8 cellular contexts compared by ENCODE assay signal in genomic region chr6:166955121-166955864, GRCh38. TPM values are rescaled to one million over a fixed set of nuclear protein-coding genes. Genes with fewer than 3 reads are reported as not detected.
DNase-seq lines count a peak whose midpoint lies in the region; ATAC-seq and TF ChIP-seq lines count a peak whose summit lies in the region.

No MANE protein-coding gene starts in this region.

- H2AFZ ChIP-seq in SK-N-SH (ENCODE audit: low read depth), result peak overlapping the region; percentile 93; the same call in 1 of the 2 replicates

- H3K79me2 ChIP-seq in SK-N-SH (ENCODE audit: insufficient read depth), result no peaks in the 10 kb centered on the region

- peaks cover 76% of the 10 kb centered on the region for H3K4me1 Mint-ChIP-seq in central memory CD8-positive, alpha-beta T cell

- no peaks in the 10 kb centered on the region for H3K9me2 ChIP-seq in SK-N-SH

- peak overlapping the region; percentile 92 for H3K4me2 ChIP-seq in SK-N-SH

- peak overlapping the region; percentile 79 for H3K27ac Mint-ChIP-seq in central memory CD8-positive, alpha-beta T cell (ENCODE audit: low read depth)

- H3K36me3 ChIP-seq in SK-N-SH (replicated peaks in 1 of 2; ENCODE audit: control insufficient read depth in 1 of 2, insufficient read depth in 2 of 2, low read length in 1 of 2), result peaks cover 0 to 7% of the 10 kb centered on the region in 2 experiments
- H3K36me3 ChIP-seq in subcutaneous abdominal adipose tissue (ENCODE audit: control insufficient read depth in 5 of 5, insufficient read depth in 5 of 5, low read length in 5 of 5), result no peaks in the 10 kb centered on the region

- peak overlapping the region; percentile 75 for H3K9ac ChIP-seq in SK-N-SH
- peak overlapping the region in 4 of 5 donors; percentile 65 to 80 (median 68) for H3K9ac ChIP-seq in subcutaneous abdominal adipose tissue (ENCODE audit: low read length in 5 of 5)

- no peak for TF ChIP-seq POLR2A in lower leg skin (IDR thresholded peaks at IDR 0.05)

- TF ChIP-seq CTCF in SK-N-SH (IDR thresholded peaks at IDR 0.05), result no peak
- TF ChIP-seq CTCF in lower leg skin (IDR thresholded peaks at IDR 0.05), result no peak

- H3K36me3 Mint-ChIP-seq in central memory CD8-positive, alpha-beta T cell (ENCODE audit: insufficient read depth), result peaks cover 23% of the 10 kb centered on the region

- H3K4me3 Mint-ChIP-seq in central memory CD8-positive, alpha-beta T cell, result peak overlapping the region; percentile 91

- no peak for ATAC-seq in central memory CD8-positive, alpha-beta T cell (replicated peaks; ENCODE audit: extremely low read depth, poor library complexity, severe bottlenecking)

- H3K27me3 ChIP-seq in SK-N-SH (ENCODE audit: insufficient read depth), result no peaks in the 10 kb centered on the region
- no peaks in the 10 kb centered on the region for H3K27me3 ChIP-seq in subcutaneous abdominal adipose tissue (ENCODE audit: control insufficient read depth in 5 of 5, insufficient read depth in 4 of 5, low read length in 5 of 5)

- H3K4me3 ChIP-seq in SK-N-SH (ENCODE audit: low read depth in 2 of 2, low read length in 1 of 2) (peak overlapping the region; percentile 82 to 89), lower leg skin (ENCODE audit: low read depth, poor library complexity, severe bottlenecking) (peak overlapping the region; percentile 75), subcutaneous abdominal adipose tissue (ENCODE audit: low read depth in 1 of 5, low read length in 5 of 5) (peak overlapping the region; percentile 68 to 90 (median 82))

- WGBS in SK-N-SH (ENCODE audit: low lambda C conversion rate), result 54% methylated on average over 46 of the region's 52 CpGs
- 48 to 53% methylated on average over 45 to 52 of the region's 52 CpGs for WGBS in lower leg skin, 2 donors

- TF ChIP-seq RAD21 in SK-N-SH (IDR thresholded peaks at IDR 0.05; ENCODE audit: low read length), result no peak

- no peaks in the 10 kb centered on the region for H3K9me3 Mint-ChIP-seq in central memory CD8-positive, alpha-beta T cell

- no peaks in the 10 kb centered on the region for H3K27me3 Mint-ChIP-seq in central memory CD8-positive, alpha-beta T cell

- no peak for TF ChIP-seq EP300 in SK-N-SH (IDR thresholded peaks at IDR 0.05; ENCODE audit: borderline replicate concordance in 1 of 2, low read depth in 1 of 2, low read length in 1 of 2)

- POLR2A ChIA-PET in SK-N-SH (lab: Yijun Ruan, JAX), result interaction anchor here (0.7 kb wide), 1 partner anchor 100 kb away, joined by 4 read pairs; no protein-coding TSS in a partner anchor

- H3F3A ChIP-seq in SK-N-SH (replicated peaks; ENCODE audit: insufficient read depth), result no peaks in the 10 kb centered on the region

- intact Hi-C loops in lower leg skin (cut with DNase I; ENCODE audit: low total_unique reads), result no loop called here

- CTCF ChIA-PET in SK-N-SH (lab: Yijun Ruan, JAX), result interaction anchor here (0.6 to 2.4 kb wide), 11 partner anchors 19 to 372 kb away, joined by 3 to 12 read pairs (median 5); no protein-coding TSS in a partner anchor

- no peaks in the 10 kb centered on the region for H4K20me1 ChIP-seq in SK-N-SH (ENCODE audit: insufficient read depth)

- DNase-seq in DMS53 (lab: John Stamatoyannopoulos, UW) (peak; percentile 53), DMS53 treated with DMSO at 0.1 percent for 48 hours (lab: John Stamatoyannopoulos, UW; ENCODE audit: unreplicated experiment) (no peak), SK-N-SH (peak; percentile 69), lower leg skin (ENCODE audit: low spot score in 2 of 2) (peak; percentile 23 to 88), DMS114 treated with DMSO at 0.1 percent for 48 hours (lab: John Stamatoyannopoulos, UW; ENCODE audit: unreplicated experiment) (no peak), epidermal melanocyte (ENCODE audit: insufficient read length, low spot score) (no peak)
- no peak for DNase-seq in central memory CD8-positive, alpha-beta T cell (ENCODE audit: low spot score in 2 of 2)

- peaks cover 0 to 14% of the 10 kb centered on the region in 2 experiments; a peak in 1 of 4 replicates for H3K4me1 ChIP-seq in SK-N-SH (ENCODE audit: control insufficient read depth in 1 of 2, insufficient read depth in 2 of 2, low read depth in 1 of 2, low read length in 1 of 2)
- H3K4me1 ChIP-seq in subcutaneous abdominal adipose tissue (ENCODE audit: control insufficient read depth in 5 of 5, insufficient read depth in 5 of 5, low read length in 5 of 5), result peaks cover 0 to 68% (median 35%) of the 10 kb centered on the region in 5 donors

- H3K9me3 ChIP-seq in SK-N-SH (no peaks in the 10 kb centered on the region), subcutaneous abdominal adipose tissue (ENCODE audit: control insufficient read depth in 5 of 5, low read length in 5 of 5) (peaks cover 0 to 3% (median 0%) of the 10 kb centered on the region in 5 donors)

- H3K27ac ChIP-seq in SK-N-SH (ENCODE audit: low read depth in 2 of 2, low read length in 1 of 2), result no peak overlapping the region
- H3K27ac ChIP-seq in subcutaneous abdominal adipose tissue (ENCODE audit: low read depth, low read length), result no peak overlapping the region

TF ChIP-seq in SK-N-SH, 30 proteins besides CTCF, POLR2A, EP300 and RAD21:
- TF ChIP-seq, protein P1, sequence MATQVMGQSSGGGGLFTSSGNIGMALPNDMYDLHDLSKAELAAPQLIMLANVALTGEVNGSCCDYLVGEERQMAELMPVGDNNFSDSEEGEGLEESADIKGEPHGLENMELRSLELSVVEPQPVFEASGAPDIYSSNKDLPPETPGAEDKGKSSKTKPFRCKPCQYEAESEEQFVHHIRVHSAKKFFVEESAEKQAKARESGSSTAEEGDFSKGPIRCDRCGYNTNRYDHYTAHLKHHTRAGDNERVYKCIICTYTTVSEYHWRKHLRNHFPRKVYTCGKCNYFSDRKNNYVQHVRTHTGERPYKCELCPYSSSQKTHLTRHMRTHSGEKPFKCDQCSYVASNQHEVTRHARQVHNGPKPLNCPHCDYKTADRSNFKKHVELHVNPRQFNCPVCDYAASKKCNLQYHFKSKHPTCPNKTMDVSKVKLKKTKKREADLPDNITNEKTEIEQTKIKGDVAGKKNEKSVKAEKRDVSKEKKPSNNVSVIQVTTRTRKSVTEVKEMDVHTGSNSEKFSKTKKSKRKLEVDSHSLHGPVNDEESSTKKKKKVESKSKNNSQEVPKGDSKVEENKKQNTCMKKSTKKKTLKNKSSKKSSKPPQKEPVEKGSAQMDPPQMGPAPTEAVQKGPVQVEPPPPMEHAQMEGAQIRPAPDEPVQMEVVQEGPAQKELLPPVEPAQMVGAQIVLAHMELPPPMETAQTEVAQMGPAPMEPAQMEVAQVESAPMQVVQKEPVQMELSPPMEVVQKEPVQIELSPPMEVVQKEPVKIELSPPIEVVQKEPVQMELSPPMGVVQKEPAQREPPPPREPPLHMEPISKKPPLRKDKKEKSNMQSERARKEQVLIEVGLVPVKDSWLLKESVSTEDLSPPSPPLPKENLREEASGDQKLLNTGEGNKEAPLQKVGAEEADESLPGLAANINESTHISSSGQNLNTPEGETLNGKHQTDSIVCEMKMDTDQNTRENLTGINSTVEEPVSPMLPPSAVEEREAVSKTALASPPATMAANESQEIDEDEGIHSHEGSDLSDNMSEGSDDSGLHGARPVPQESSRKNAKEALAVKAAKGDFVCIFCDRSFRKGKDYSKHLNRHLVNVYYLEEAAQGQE (IDR thresholded peaks at IDR 0.05; ENCODE audit: low read depth, low read length), result no peak
- no peak for TF ChIP-seq POLR2AphosphoS5 (IDR thresholded peaks at IDR 0.05; ENCODE audit: low read depth, low read length)
- TF ChIP-seq, protein P2, sequence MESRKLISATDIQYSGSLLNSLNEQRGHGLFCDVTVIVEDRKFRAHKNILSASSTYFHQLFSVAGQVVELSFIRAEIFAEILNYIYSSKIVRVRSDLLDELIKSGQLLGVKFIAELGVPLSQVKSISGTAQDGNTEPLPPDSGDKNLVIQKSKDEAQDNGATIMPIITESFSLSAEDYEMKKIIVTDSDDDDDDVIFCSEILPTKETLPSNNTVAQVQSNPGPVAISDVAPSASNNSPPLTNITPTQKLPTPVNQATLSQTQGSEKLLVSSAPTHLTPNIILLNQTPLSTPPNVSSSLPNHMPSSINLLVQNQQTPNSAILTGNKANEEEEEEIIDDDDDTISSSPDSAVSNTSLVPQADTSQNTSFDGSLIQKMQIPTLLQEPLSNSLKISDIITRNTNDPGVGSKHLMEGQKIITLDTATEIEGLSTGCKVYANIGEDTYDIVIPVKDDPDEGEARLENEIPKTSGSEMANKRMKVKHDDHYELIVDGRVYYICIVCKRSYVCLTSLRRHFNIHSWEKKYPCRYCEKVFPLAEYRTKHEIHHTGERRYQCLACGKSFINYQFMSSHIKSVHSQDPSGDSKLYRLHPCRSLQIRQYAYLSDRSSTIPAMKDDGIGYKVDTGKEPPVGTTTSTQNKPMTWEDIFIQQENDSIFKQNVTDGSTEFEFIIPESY (IDR thresholded peaks at IDR 0.05; ENCODE audit: borderline replicate concordance, low read depth), result no peak
- TF ChIP-seq GABPA (IDR thresholded peaks at IDR 0.05; ENCODE audit: low read depth), result no peak
- no peak for TF ChIP-seq CHD2 (IDR thresholded peaks at IDR 0.05; ENCODE audit: low read length, partially characterized antibody)
- no peak for TF ChIP-seq MEF2A (IDR thresholded peaks at IDR 0.05; ENCODE audit: borderline replicate concordance, low read depth)
- no peak for TF ChIP-seq TEAD4 (IDR thresholded peaks at IDR 0.05; ENCODE audit: borderline replicate concordance, insufficient read depth)
- TF ChIP-seq RCOR1 (IDR thresholded peaks at IDR 0.05; ENCODE audit: low read length), result no peak
- TF ChIP-seq PBX3 (IDR thresholded peaks at IDR 0.05), result no peak

RNA-seq across cellular contexts. Expression of gene RNASET2, which starts 1.1 kb away (rescaled TPM):
- 58.4 and 59.2 TPM in 2 replicates for polyA plus RNA-seq in SK-N-SH (2012; rRNA removed)
- 54.7 and 56.7 TPM in 2 replicates for polyA plus RNA-seq in SK-N-SH (2012; cell fraction: cytosol; rRNA removed)
- 43.6 and 50.8 TPM in 2 replicates for polyA plus RNA-seq in SK-N-SH (2012; cell fraction: nucleus; rRNA removed)
- total RNA-seq in lower leg skin, result 10 to 100 TPM; 42.9 to 54.3 (median 47.7) TPM

RNA-seq across cellular contexts. Expression of gene CEP43, which starts 43.9 kb away (rescaled TPM):
- 7.5 and 9.7 TPM in 2 replicates for polyA plus RNA-seq in SK-N-SH (2012; rRNA removed)
- 8.4 and 11.3 TPM in 2 replicates for polyA plus RNA-seq in SK-N-SH (2012; cell fraction: cytosol; rRNA removed)
- polyA plus RNA-seq in SK-N-SH (2012; cell fraction: nucleus; rRNA removed), result 17.1 and 27.9 TPM in 2 replicates
- 10 to 100 TPM in 1 of 4 donors, 1 to 10 TPM in 3; 2.8 to 13.0 (median 6.4) TPM for total RNA-seq in lower leg skin

Comparison
In these comparisons a context has a peak if more than half of its experiments do, and no peak if none do; other contexts are left out.
1. DNase-seq: peak in DMS53 (single experiment), SK-N-SH (single experiment) and lower leg skin (2 of 2); none in DMS53 treated with DMSO at 0.1 percent for 48 hours (single experiment), central memory CD8-positive, alpha-beta T cell (0 of 2), DMS114 treated with DMSO at 0.1 percent for 48 hours (single experiment) and epidermal melanocyte (single experiment).
2. Peak in every context shown above with its lines, with median percentiles within 50 percentile points of each other: H3K4me3 ChIP-seq.